8 cellular contexts compared by ENCODE assay signal in genomic region chr1:40314721-40315238, GRCh38. TPM values are rescaled to one million over a fixed set of nuclear protein-coding genes. Genes with fewer than 3 reads are reported as not detected.
DNase-seq lines count a peak whose midpoint lies in the region; ATAC-seq lines count a peak whose summit lies in the region.

No MANE protein-coding gene starts in this region.

- POLR2A ChIA-PET in activated CD4-positive, alpha-beta memory T cell treated with anti-CD3 and anti-CD28 coated beads, Interleukin-2, amount 10 ng/mL, durations not matched to agents 7 days and 5 days (lab: Charles Lee), result interaction anchor here (0.7 to 3.3 kb wide), 12 partner anchors 22 to 275 kb away, joined by 3 to 23 read pairs (median 4); partner anchors contain the start of genes CAP1, EXO5, RLF and ZMPSTE24

- no peaks in the 10 kb centered on the region for H3K9me3 Mint-ChIP-seq in activated CD4-positive, alpha-beta memory T cell treated with anti-CD3 and anti-CD28 coated beads, Interleukin-2, amount 10 ng/mL, durations not matched to agents 7 days and 5 days

- no peaks in the 10 kb centered on the region for H3K36me3 ChIP-seq in stomach smooth muscle (ENCODE audit: control insufficient read depth in 2 of 2, insufficient read depth in 2 of 2, low read length in 2 of 2)

- peaks cover 21 to 28% of the 10 kb centered on the region in 2 donors for H3K27me3 ChIP-seq in stomach smooth muscle (ENCODE audit: control insufficient read depth in 1 of 2, insufficient read depth in 2 of 2, low read length in 2 of 2)

- H3K9ac ChIP-seq in stomach smooth muscle (ENCODE audit: low read length in 2 of 2), result peak overlapping the region; percentile 62 to 71

- no peak overlapping the region for H3K27ac Mint-ChIP-seq in activated CD4-positive, alpha-beta memory T cell treated with anti-CD3 and anti-CD28 coated beads, Interleukin-2, amount 10 ng/mL, durations not matched to agents 7 days and 5 days

- DNase-seq in NCI-H2081 (lab: John Stamatoyannopoulos, UW) (peak; percentile 32 to 70), NCI-H2081 treated with DMSO at 0.1 percent for 48 hours (lab: John Stamatoyannopoulos, UW) (no peak), NCI-H345 treated with DMSO at 0.1 percent for 48 hours (lab: John Stamatoyannopoulos, UW; ENCODE audit: unreplicated experiment) (no peak), NCI-H2227 treated with DMSO at 0.1 percent for 48 hours (lab: John Stamatoyannopoulos, UW) (no peak)
- DNase-seq in activated CD4-positive, alpha-beta memory T cell treated with anti-CD3 and anti-CD28 coated beads, Interleukin-2, amount 10 ng/mL, durations not matched to agents 7 days and 5 days, result no peak

- H3K27ac ChIP-seq in stomach smooth muscle (ENCODE audit: low read length), result peak overlapping the region; percentile 41

- H3K27me3 Mint-ChIP-seq in activated CD4-positive, alpha-beta memory T cell treated with anti-CD3 and anti-CD28 coated beads, Interleukin-2, amount 10 ng/mL, durations not matched to agents 7 days and 5 days, result peaks cover 25% of the 10 kb centered on the region

- ATAC-seq in GM18909 (IDR thresholded peaks at IDR 0.05; ENCODE audit: poor library complexity, unreplicated experiment), result no peak

- peaks cover 2% of the 10 kb centered on the region for H3K9me3 ChIP-seq in iPS-18c (ENCODE audit: control insufficient read depth, insufficient read depth, low read length)
- no peaks in the 10 kb centered on the region for H3K9me3 ChIP-seq in stomach smooth muscle (ENCODE audit: control insufficient read depth in 2 of 2, low read length in 2 of 2)

- H3K4me3 ChIP-seq in iPS-18c (ENCODE audit: insufficient read depth, low read depth, low read length) (peak overlapping the region; percentile 36; the same call in 1 of the 2 replicates), stomach smooth muscle (ENCODE audit: low read length in 2 of 2) (peak overlapping the region; percentile 65 to 71)

- peak overlapping the region; percentile 11 for H3K4me3 Mint-ChIP-seq in activated CD4-positive, alpha-beta memory T cell treated with anti-CD3 and anti-CD28 coated beads, Interleukin-2, amount 10 ng/mL, durations not matched to agents 7 days and 5 days

- H3K4me1 ChIP-seq in stomach smooth muscle (ENCODE audit: control insufficient read depth, insufficient read depth, low read length), result peaks cover 29% of the 10 kb centered on the region

- CTCF ChIA-PET in activated CD4-positive, alpha-beta memory T cell treated with anti-CD3 and anti-CD28 coated beads, Interleukin-2, amount 10 ng/mL, durations not matched to agents 7 days and 5 days (lab: Charles Lee), result interaction anchor here (0.6 to 8.0 kb wide), 39 partner anchors 9 to 218 kb away, joined by 3 to 92 read pairs (median 4); partner anchors contain the start of genes PPT1, SMAP2 and ZMPSTE24

- peaks cover 59% of the 10 kb centered on the region for H3K4me1 Mint-ChIP-seq in activated CD4-positive, alpha-beta memory T cell treated with anti-CD3 and anti-CD28 coated beads, Interleukin-2, amount 10 ng/mL, durations not matched to agents 7 days and 5 days

- H3K36me3 Mint-ChIP-seq in activated CD4-positive, alpha-beta memory T cell treated with anti-CD3 and anti-CD28 coated beads, Interleukin-2, amount 10 ng/mL, durations not matched to agents 7 days and 5 days (ENCODE audit: low read depth), result no peaks in the 10 kb centered on the region

RNA-seq across cellular contexts. Expression of gene COL9A2, which starts 2.3 kb away (rescaled TPM):
- total RNA-seq in activated CD4-positive, alpha-beta memory T cell treated with anti-CD3 and anti-CD28 coated beads, Interleukin-2, amount 10 ng/mL, durations not matched to agents 7 days and 5 days, result 1 to 10 TPM; 7.2 to 8.2 TPM

RNA-seq across cellular contexts. Expression of gene ZMPSTE24, which starts 56.7 kb away (rescaled TPM):
- total RNA-seq in activated CD4-positive, alpha-beta memory T cell treated with anti-CD3 and anti-CD28 coated beads, Interleukin-2, amount 10 ng/mL, durations not matched to agents 7 days and 5 days, result 10 to 100 TPM; 23.8 to 25.4 TPM

RNA-seq across cellular contexts. Expression of gene SMAP2, which starts 58.7 kb away (rescaled TPM):
- total RNA-seq in activated CD4-positive, alpha-beta memory T cell treated with anti-CD3 and anti-CD28 coated beads, Interleukin-2, amount 10 ng/mL, durations not matched to agents 7 days and 5 days, result 100 to 1,000 TPM; 172 to 173 TPM

Comparison
In these comparisons a context has a peak if more than half of its experiments do, and no peak if none do; other contexts are left out.
1. DNase-seq: peak in NCI-H2081 (2 of 2); none in NCI-H2081 treated with DMSO at 0.1 percent for 48 hours (single experiment), activated CD4-positive, alpha-beta memory T cell treated with anti-CD3 and anti-CD28 coated beads, Interleukin-2, amount 10 ng/mL, durations not matched to agents 7 days and 5 days (single experiment), NCI-H345 treated with DMSO at 0.1 percent for 48 hours (single experiment) and NCI-H2227 treated with DMSO at 0.1 percent for 48 hours (single experiment).